18 cellular contexts compared by ENCODE assay signal in the genomic region with DNA sequence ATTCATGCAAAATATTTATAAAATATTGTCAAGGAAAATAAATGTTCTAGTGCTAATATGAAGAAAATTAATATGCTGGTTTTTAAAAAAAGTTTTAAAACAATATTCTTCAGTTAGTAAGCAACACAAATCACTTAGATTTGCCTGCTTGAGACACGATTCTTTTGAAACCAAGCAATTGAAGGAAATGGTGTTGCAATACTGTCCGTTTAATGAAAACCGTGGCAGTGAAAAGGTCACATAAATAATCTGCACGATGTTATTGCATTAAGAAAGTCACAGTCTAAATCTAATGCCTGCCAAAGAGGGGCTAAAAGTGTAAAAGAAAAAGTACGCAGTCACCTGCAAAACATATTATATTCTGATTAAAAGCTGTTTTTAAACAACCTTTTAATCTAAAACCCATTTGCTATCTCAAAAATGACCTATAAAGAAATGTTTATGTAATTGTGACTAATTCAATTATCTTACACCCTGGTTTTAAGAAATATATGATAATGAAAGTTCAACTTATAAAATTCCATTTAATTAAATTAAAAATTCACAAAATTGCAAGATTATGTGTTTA.
DNase-seq lines count a peak whose midpoint lies in the region; ATAC-seq, FAIRE-seq and TF ChIP-seq lines count a peak whose summit lies in the region.
"Had no signal": no experiment of that assay in that cellular context is flagged by ENCODE, and none has a peak within 500 bp of the region (broad histone marks: within the 10 kb centered on the region; RNA-seq: fewer than 3 reads in every experiment).

No MANE protein-coding gene starts in this region.

- peak; percentile 31 to 81 for DNase-seq in NOMO-1 (lab: John Stamatoyannopoulos, UW; ENCODE audit: unreplicated experiment in 2 of 2)
- DNase-seq in cardiac fibroblast (ENCODE audit: low read depth in 2 of 2): peak; percentile 55 to 62
- peak; percentile 28 to 60 for DNase-seq in lung microvascular endothelial cell (ENCODE audit: low read depth in 2 of 2)
- DNase-seq in middle frontal gyrus (ENCODE audit: extremely low spot score, low spot score): no peak
- no peak for DNase-seq in T1000 (lab: John Stamatoyannopoulos, UW)
- DNase-seq: activated CD8-positive, alpha-beta memory T cell treated with anti-CD3 and anti-CD28 coated beads for 24 hours; activated naive CD8-positive, alpha-beta T cell treated with anti-CD3 and anti-CD28 coated beads, Interleukin-2, amount 50 U/mL, for 24 hours; foreskin keratinocyte; NCI-H1694; OCI-M1; ovary; SW 1271 had no signal

- peak; percentile 61 for FAIRE-seq in G401.6 (lab: Jason Lieb, UNC)
- FAIRE-seq: H54 had no signal

- H3K4me3 ChIP-seq in cardiac fibroblast (replicated peaks in 1 of 2; ENCODE audit: low read depth in 2 of 2, low read length in 2 of 2): no peak overlapping the region
- H3K4me3 ChIP-seq: ovary had no signal

- no peak for TF ChIP-seq CTCF in cardiac fibroblast (IDR thresholded peaks at IDR 0.05; ENCODE audit: low read depth, low read length)

- no peak for ATAC-seq in GM21526 (IDR thresholded peaks at IDR 0.05; ENCODE audit: low FRiP score, unreplicated experiment)
- ATAC-seq in HG02571 (IDR thresholded peaks at IDR 0.05; ENCODE audit: unreplicated experiment): no peak
- ATAC-seq: activated naive CD8-positive, alpha-beta T cell treated with anti-CD3 and anti-CD28 coated beads, Interleukin-2, amount 50 U/mL, for 24 hours; foreskin keratinocyte; left lobe of liver; WTC11 had no signal

Comparison
In these comparisons a context has a peak if more than half of its experiments do, and no peak if none do; other contexts are left out.
1. DNase-seq: peak in NOMO-1 (2 of 2), cardiac fibroblast (2 of 2) and lung microvascular endothelial cell (2 of 2); none in middle frontal gyrus (single experiment) and T1000 (single experiment).